Comparison of ENCODE assay signal across 29 cellular contexts in the genomic region with DNA sequence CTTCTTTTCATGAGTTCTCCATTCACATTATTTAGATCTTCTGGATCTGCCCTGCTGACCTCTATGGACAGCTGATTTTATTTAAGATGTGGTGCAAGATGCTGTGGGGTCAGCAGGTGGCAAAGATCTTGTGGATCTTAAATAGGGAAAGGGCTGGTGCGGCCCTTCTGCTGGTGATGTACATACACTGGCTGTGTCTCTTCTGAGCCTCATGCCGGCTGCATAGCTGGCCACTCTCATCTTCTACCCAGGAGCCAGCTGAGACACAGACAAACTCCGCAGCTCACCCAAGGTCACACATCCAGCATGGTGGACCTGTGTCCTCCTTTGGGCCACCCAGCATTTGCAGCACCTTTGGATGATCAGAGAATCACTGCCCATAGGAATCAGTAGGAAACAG. TPM values are rescaled to one million over a fixed set of nuclear protein-coding genes. Genes with fewer than 3 reads are reported as not detected.
"Had no signal": no experiment of that assay in that cellular context is flagged by ENCODE, and none has a peak within 500 bp of the region (broad histone marks: within the 10 kb centered on the region; RNA-seq: fewer than 3 reads in every experiment).

No MANE protein-coding gene starts in this region.

- H3K9me3 Mint-ChIP-seq: dendritic cell treated with granulocyte-macrophage colony-stimulating factor and Interleukin-4, amounts not matched to agents 40 ng/mL and 50 ng/mL, for 4 days; endodermal cell; memory B cell; naive thymus-derived CD8-positive, alpha-beta T cell; neural crest cell; stimulated activated effector memory CD8-positive, alpha-beta T cell treated with anti-CD3 and anti-CD28 coated beads, Interleukin-12 subunit alpha, Interleukin-12 subunit beta, amount 100 ng/mL, for 72 hours; type B pancreatic cell had no signal

- H3K27me3 Mint-ChIP-seq: dendritic cell treated with granulocyte-macrophage colony-stimulating factor and Interleukin-4, amounts not matched to agents 40 ng/mL and 50 ng/mL, for 4 days; memory B cell; type B pancreatic cell had no signal

- H3K27ac Mint-ChIP-seq: dendritic cell treated with granulocyte-macrophage colony-stimulating factor and Interleukin-4, amounts not matched to agents 40 ng/mL and 50 ng/mL, for 4 days; endodermal cell; memory B cell; stimulated activated effector memory CD8-positive, alpha-beta T cell treated with anti-CD3 and anti-CD28 coated beads, Interleukin-12 subunit alpha, Interleukin-12 subunit beta, amount 100 ng/mL, for 72 hours; type B pancreatic cell had no signal

- ATAC-seq: esophagus mucosa; gastrocnemius medialis; left lobe of liver; naive thymus-derived CD8-positive, alpha-beta T cell had no signal

- H3K4me3 Mint-ChIP-seq: dendritic cell treated with granulocyte-macrophage colony-stimulating factor and Interleukin-4, amounts not matched to agents 40 ng/mL and 50 ng/mL, for 4 days; endodermal cell; memory B cell; naive thymus-derived CD8-positive, alpha-beta T cell; neural crest cell; stimulated activated effector memory CD8-positive, alpha-beta T cell treated with anti-CD3 and anti-CD28 coated beads, Interleukin-12 subunit alpha, Interleukin-12 subunit beta, amount 100 ng/mL, for 72 hours; type B pancreatic cell had no signal

- DNase-seq: effector CD8-positive, alpha-beta T cell; endodermal cell; foreskin fibroblast; gastrocnemius medialis; naive thymus-derived CD8-positive, alpha-beta T cell; sigmoid colon; stimulated activated CD4-positive, alpha-beta T cell treated with anti-CD3 and anti-CD28 coated beads, Interleukin-2, amount 100 ng/mL, for 24 hours; stimulated activated CD4-positive, alpha-beta T cell treated with anti-CD3 and anti-CD28 coated beads, Interleukin-4, amount 100 ng/mL, for 24 hours; stimulated activated naive CD4-positive, alpha-beta T cell treated with Interleukin-2 at 50 U/mL for 16 hours; stomach; testis had no signal

- H3K4me1 Mint-ChIP-seq: memory B cell; neural crest cell; stimulated activated effector memory CD8-positive, alpha-beta T cell treated with anti-CD3 and anti-CD28 coated beads, Interleukin-12 subunit alpha, Interleukin-12 subunit beta, amount 100 ng/mL, for 72 hours had no signal

- H3K36me3 Mint-ChIP-seq: memory B cell; naive thymus-derived CD8-positive, alpha-beta T cell; stimulated activated effector memory CD8-positive, alpha-beta T cell treated with anti-CD3 and anti-CD28 coated beads, Interleukin-12 subunit alpha, Interleukin-12 subunit beta, amount 100 ng/mL, for 72 hours; type B pancreatic cell had no signal

RNA-seq across cellular contexts. Expression of gene RBP3, which starts 9.7 kb away (rescaled TPM):
- total RNA-seq: endodermal cell; esophagus mucosa; gastrocnemius medialis; glomerular endothelial cell; kidney; left lobe of liver; liver; lung; myocyte; naive thymus-derived CD8-positive, alpha-beta T cell; neural crest cell; omental fat pad; prostate gland; right atrium auricular region; sigmoid colon; skeletal muscle tissue; stomach; subcutaneous adipose tissue; urinary bladder had no signal

RNA-seq across cellular contexts. Expression of gene ZNF488, which starts 26.2 kb away (rescaled TPM):
- total RNA-seq: gastrocnemius medialis; glomerular endothelial cell; naive thymus-derived CD8-positive, alpha-beta T cell; right atrium auricular region had no signal

RNA-seq across cellular contexts. Expression of gene GDF2, which starts 35.7 kb away (rescaled TPM):
- total RNA-seq: endodermal cell; esophagus mucosa; gastrocnemius medialis; glomerular endothelial cell; kidney; lung; myocyte; naive thymus-derived CD8-positive, alpha-beta T cell; neural crest cell; omental fat pad; prostate gland; sigmoid colon; skeletal muscle tissue; stomach; subcutaneous adipose tissue; urinary bladder had no signal

RNA-seq across cellular contexts. Expression of gene GDF10, which starts 57.9 kb away (rescaled TPM):
- total RNA-seq: endodermal cell, esophagus mucosa, glomerular endothelial cell, myocyte had no signal
